In the genomic region with DNA sequence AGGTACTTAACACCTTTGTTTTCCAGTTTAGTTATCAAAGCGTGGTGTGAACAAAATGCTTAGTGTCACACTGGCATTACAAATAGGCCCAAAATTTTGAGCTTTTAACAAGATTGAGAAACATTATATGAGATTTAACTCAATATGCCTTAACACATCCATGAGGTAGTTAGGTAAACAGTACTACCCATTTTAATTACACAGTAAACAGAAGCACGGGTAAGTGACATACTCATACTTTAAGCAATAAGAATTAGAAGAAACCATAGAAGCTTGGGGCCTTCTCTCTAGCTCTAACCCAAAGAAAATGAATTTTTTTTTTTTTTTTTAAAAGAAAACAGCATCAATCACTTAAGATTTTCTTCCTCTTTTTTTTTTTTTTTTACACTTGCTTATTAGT, we compare ENCODE assay signal across 1 cellular context.
TF ChIP-seq lines count a peak whose summit lies in the region.

No MANE protein-coding gene starts in this region.

TF ChIP-seq in HepG2, 621 proteins besides CTCF, POLR2A, EP300 and RAD21 (continued from another document):
- TF ChIP-seq MIER3 (CRISPR knock-in tag; IDR thresholded peaks at IDR 0.05; ENCODE audit: borderline replicate concordance) (no peak), RORA (CRISPR knock-in tag; IDR thresholded peaks at IDR 0.05) (no peak), SALL2 (CRISPR knock-in tag; IDR thresholded peaks at IDR 0.05) (no peak), EZH2 (conservative IDR thresholded peaks at IDR 0.05; ENCODE audit: low read depth, low read length) (no peak), KMT2B (CRISPR knock-in tag; IDR thresholded peaks at IDR 0.05) (no peak), ZNF441 (CRISPR knock-in tag; IDR thresholded peaks at IDR 0.05; ENCODE audit: borderline replicate concordance) (no peak)
- TF ChIP-seq, protein P1, sequence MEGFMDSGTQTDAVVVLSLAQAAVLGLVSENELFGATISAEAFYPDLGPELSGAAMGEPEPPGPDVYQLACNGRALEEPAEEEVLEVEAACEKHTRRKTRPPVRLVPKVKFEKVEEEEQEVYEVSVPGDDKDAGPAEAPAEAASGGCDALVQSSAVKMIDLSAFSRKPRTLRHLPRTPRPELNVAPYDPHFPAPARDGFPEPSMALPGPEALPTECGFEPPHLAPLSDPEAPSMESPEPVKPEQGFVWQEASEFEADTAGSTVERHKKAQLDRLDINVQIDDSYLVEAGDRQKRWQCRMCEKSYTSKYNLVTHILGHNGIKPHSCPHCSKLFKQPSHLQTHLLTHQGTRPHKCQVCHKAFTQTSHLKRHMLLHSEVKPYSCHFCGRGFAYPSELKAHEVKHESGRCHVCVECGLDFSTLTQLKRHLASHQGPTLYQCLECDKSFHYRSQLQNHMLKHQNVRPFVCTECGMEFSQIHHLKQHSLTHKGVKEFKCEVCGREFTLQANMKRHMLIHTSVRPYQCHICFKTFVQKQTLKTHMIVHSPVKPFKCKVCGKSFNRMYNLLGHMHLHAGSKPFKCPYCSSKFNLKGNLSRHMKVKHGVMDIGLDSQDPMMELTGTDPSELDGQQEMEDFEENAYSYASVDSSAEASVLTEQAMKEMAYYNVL (CRISPR knock-in tag; IDR thresholded peaks at IDR 0.05; ENCODE audit: borderline replicate concordance) = no peak
